In genomic region chr1:37691497-37692077, GRCh38 we compare ENCODE assay signal across 8 cellular contexts. TPM values are rescaled to one million over a fixed set of nuclear protein-coding genes. Genes with fewer than 3 reads are reported as not detected.
A peak's percentile ranks its signal among the peaks of the same experiment; 100 is the strongest.
DNase-seq lines count a peak whose midpoint lies in the region; ATAC-seq and TF ChIP-seq lines count a peak whose summit lies in the region.

No MANE protein-coding gene starts in this region.

- peaks cover 11% of the 10 kb centered on the region; the same call in 1 of the 2 replicates for H4K20me1 ChIP-seq in OCI-LY7 (ENCODE audit: insufficient read depth, low read length)

- H3K36me3 ChIP-seq in GM06990 (ENCODE audit: control insufficient read depth, insufficient read depth, low read length) (peaks cover 2% of the 10 kb centered on the region), OCI-LY7 (ENCODE audit: insufficient read depth, low read length) (peaks cover 50% of the 10 kb centered on the region), iPS-15b (ENCODE audit: control insufficient read depth, insufficient read depth, low read length) (peaks cover under 1% of the 10 kb centered on the region), skeletal muscle tissue (ENCODE audit: control insufficient read depth in 3 of 3, insufficient read depth in 3 of 3, low read length in 3 of 3) (peaks cover 2 to 9% (median 7%) of the 10 kb centered on the region in 3 donors)

- H3K79me2 ChIP-seq in OCI-LY7 (ENCODE audit: insufficient read depth, low read depth, low read length): peaks cover 75% of the 10 kb centered on the region

- H3K4me1 ChIP-seq in OCI-LY7 (ENCODE audit: insufficient read depth, low read length, poor library complexity, severe bottlenecking) (peaks cover 36% of the 10 kb centered on the region), iPS-15b (ENCODE audit: control insufficient read depth, insufficient read depth, low read length) (peaks cover 4% of the 10 kb centered on the region), skeletal muscle tissue (ENCODE audit: control insufficient read depth in 3 of 3, insufficient read depth in 3 of 3, low read length in 3 of 3) (peaks cover 26 to 33% (median 31%) of the 10 kb centered on the region in 3 donors)

- H3K9ac ChIP-seq in iPS-15b (ENCODE audit: low read depth, low read length): peak overlapping the region; percentile 42
- H3K9ac ChIP-seq in skeletal muscle tissue (ENCODE audit: low read depth in 1 of 3, low read length in 3 of 3): peak overlapping the region; percentile 91 to 95 (median 92)

- intact Hi-C loops in OCI-LY7 (cut with micrococcal nuclease; ENCODE audit: unreplicated experiment): loop anchor here (2.0 to 10.0 kb wide), 5 partner anchors 117 to 323 kb away; partner anchors contain the start of genes MEAF6, MTF1, UTP11 and YRDC

- TF ChIP-seq CTCF in GM06990 (IDR thresholded peaks at IDR 0.05; ENCODE audit: insufficient read depth, low read length, poor library complexity, severe bottlenecking) (no peak), OCI-LY7 (conservative IDR thresholded peaks at IDR 0.05; ENCODE audit: low read length) (no peak), astrocyte of the cerebellum (IDR thresholded peaks at IDR 0.05; ENCODE audit: low read depth, low read length, missing control alignments) (no peak)

- no peaks in the 10 kb centered on the region for H3K27me3 ChIP-seq in GM06990 (replicated peaks; ENCODE audit: control insufficient read depth, insufficient read depth, low read length)
- H3K27me3 ChIP-seq in iPS-15b (ENCODE audit: control insufficient read depth, insufficient read depth, low read length): peaks cover 4% of the 10 kb centered on the region
- H3K27me3 ChIP-seq in skeletal muscle tissue (ENCODE audit: control insufficient read depth in 3 of 3, insufficient read depth in 3 of 3, low read length in 3 of 3): no peaks in the 10 kb centered on the region

- in situ Hi-C loops in astrocyte of the cerebellum (cut with HindIII; ENCODE audit: low sequenced_read_pairs): no loop called here

- BruUV-seq in OCI-LY7 (replicated peaks; lab: Mats Ljungman, UMichigan): no TSS peak

- H3K27ac ChIP-seq in OCI-LY7 (ENCODE audit: low read depth, low read length, poor library complexity, severe bottlenecking): peak overlapping the region; percentile 66
- peak overlapping the region; percentile 78 for H3K27ac ChIP-seq in skeletal muscle tissue (ENCODE audit: low read depth, low read length)

- H3K4me3 ChIP-seq in GM06990 (replicated peaks; ENCODE audit: low read depth, low read length) (peak overlapping the region; percentile 99), OCI-LY7 (ENCODE audit: low read depth, low read length, poor library complexity, severe bottlenecking) (peak overlapping the region; percentile 99), astrocyte of the cerebellum (ENCODE audit: low read depth, low read length) (peak overlapping the region; percentile 90), iPS-15b (ENCODE audit: low read depth, low read length) (peak overlapping the region; percentile 93), skeletal muscle tissue (ENCODE audit: low read length in 3 of 3) (peak overlapping the region; percentile 93 to 97 (median 97))

- H2AFZ ChIP-seq in OCI-LY7 (ENCODE audit: low read length): peak overlapping the region; percentile 66

- no peaks in the 10 kb centered on the region for H3K9me2 ChIP-seq in OCI-LY7 (ENCODE audit: insufficient read depth, low read length)

- H3K4me2 ChIP-seq in OCI-LY7 (ENCODE audit: low read length): peak overlapping the region; percentile 98

- ATAC-seq in HG02642 (IDR thresholded peaks at IDR 0.05; ENCODE audit: poor library complexity, unreplicated experiment): peak; percentile 7
- ATAC-seq in GM18873 (IDR thresholded peaks at IDR 0.05; ENCODE audit: low FRiP score, unreplicated experiment): no peak

- H3K9me3 ChIP-seq in OCI-LY7 (ENCODE audit: low read length) (no peaks in the 10 kb centered on the region), iPS-15b (ENCODE audit: control insufficient read depth, insufficient read depth, low read length) (no peaks in the 10 kb centered on the region), skeletal muscle tissue (ENCODE audit: control insufficient read depth in 3 of 3, low read length in 3 of 3) (no peaks in the 10 kb centered on the region)

- CTCF ChIA-PET in OCI-LY7 (lab: Charles Lee; ENCODE audit: unreplicated experiment): no interaction called here

- no peak for DNase-seq in GM06990 (ENCODE audit: extremely low read depth, insufficient read length)
- peak; percentile 39 for DNase-seq in OCI-LY7 (ENCODE audit: low spot score)
- DNase-seq in astrocyte of the cerebellum (ENCODE audit: low read depth): no peak
- DNase-seq in foreskin melanocyte: no peak

- POLR2A ChIA-PET in OCI-LY7 (lab: Charles Lee): interaction anchor here (0.7 to 1.7 kb wide), 3 partner anchors 10 to 177 kb away, joined by 4 to 7 read pairs (median 6); partner anchors contain the start of genes MEAF6 and MTF1

RNA-seq across cellular contexts. Expression of gene CDCA8, which starts 0.7 kb away (rescaled TPM):
- 55.2 and 60.0 TPM in 2 replicates for total RNA-seq in OCI-LY7 (2014; rRNA removed; shearing (Covaris generic))
- total RNA-seq in OCI-LY7 (2022) (111 and 126 TPM in 2 replicates), skeletal muscle tissue (0.52 TPM)

RNA-seq across cellular contexts. Expression of gene RSPO1, which starts 56.9 kb away (rescaled TPM):
- total RNA-seq in OCI-LY7 (2014; rRNA removed; shearing (Covaris generic)): not detected in 2 replicates
- total RNA-seq in OCI-LY7 (2022): not detected in 2 replicates
- not detected for total RNA-seq in skeletal muscle tissue

Comparison
In these comparisons a context has a peak if more than half of its experiments do, and no peak if none do; other contexts are left out.
1. RNA of gene CDCA8, which starts 0.7 kb away (total RNA-seq): 55.2 to 126 TPM in OCI-LY7; 0.52 TPM in skeletal muscle tissue (single experiment); every median in the first group is over 10 times any median in the second.
2. Peak in every context shown above with its lines, with median percentiles within 50 percentile points of each other: H3K4me3 ChIP-seq.